Comparison of ENCODE assay signal across 8 cellular contexts in the genomic region with DNA sequence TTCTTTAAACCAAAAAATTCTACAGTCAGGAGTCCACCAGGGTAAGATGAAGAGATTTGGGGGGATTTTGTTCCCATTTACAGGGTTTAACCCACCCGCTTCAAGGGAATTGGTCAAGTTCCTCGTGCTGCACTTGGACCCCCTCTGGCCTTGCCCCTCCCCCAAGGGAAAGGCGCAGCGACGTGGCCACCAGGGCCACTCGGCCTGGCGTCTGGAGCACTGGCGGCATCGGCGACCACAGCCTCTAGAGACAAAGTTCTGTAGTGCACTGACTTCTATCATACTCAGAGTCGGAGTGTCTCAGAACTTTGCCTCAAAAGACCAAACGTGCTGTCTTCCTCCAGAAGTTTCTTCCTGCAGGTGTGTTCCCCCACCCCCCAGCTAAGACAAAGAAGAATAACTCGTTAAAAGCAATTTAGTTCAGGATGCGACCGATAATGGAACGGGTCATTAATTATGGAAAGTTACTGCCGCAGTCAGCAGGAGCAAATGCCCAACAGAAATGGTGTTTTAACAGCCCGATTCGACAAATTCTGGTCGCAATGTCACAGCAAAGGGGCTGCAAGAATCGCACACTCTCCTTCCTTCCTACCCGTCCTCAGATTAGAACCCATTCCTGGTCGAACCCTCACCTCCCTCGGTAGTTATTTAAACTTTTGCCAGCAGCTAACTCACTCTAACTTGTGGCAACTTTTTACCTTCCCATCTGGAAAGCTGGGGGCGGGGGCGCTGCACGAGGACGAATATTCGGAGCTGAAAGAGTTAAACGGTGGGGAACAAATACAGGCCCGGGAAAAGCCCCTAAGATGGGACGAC.
DNase-seq lines count a peak whose midpoint lies in the region; ATAC-seq, FAIRE-seq and TF ChIP-seq lines count a peak whose summit lies in the region.

No MANE protein-coding gene starts in this region.

- H3K79me2 ChIP-seq in astrocyte (ENCODE audit: insufficient read depth, low read length) = no peaks in the 10 kb centered on the region

- no peak for TF ChIP-seq POLR2A in lower leg skin (IDR thresholded peaks at IDR 0.05)
- TF ChIP-seq POLR2A in uterus (IDR thresholded peaks at IDR 0.05) = no peak

- no peak overlapping the region for H2AFZ ChIP-seq in astrocyte (ENCODE audit: low read depth, low read length)

- H3K9me3 Mint-ChIP-seq in Calu3 (ENCODE audit: low read depth, unreplicated experiment) (no peaks in the 10 kb centered on the region), astrocyte (ENCODE audit: unreplicated experiment) (peaks cover 4% of the 10 kb centered on the region)

- no peaks in the 10 kb centered on the region for H3K4me1 ChIP-seq in astrocyte (ENCODE audit: insufficient read depth, low read length)
- H3K4me1 ChIP-seq in uterus = peaks cover 0 to 8% of the 10 kb centered on the region in 2 donors

- no peaks in the 10 kb centered on the region for H4K20me1 ChIP-seq in astrocyte (ENCODE audit: insufficient read depth, low read length)

- H3K4me3 Mint-ChIP-seq in Calu3 (ENCODE audit: low read depth, unreplicated experiment) (peak overlapping the region; percentile 70), astrocyte (ENCODE audit: unreplicated experiment) (peak overlapping the region; percentile 96)

- FAIRE-seq in astrocyte (lab: Jason Lieb, UNC) = no peak

- peak; percentile 29 for ATAC-seq in HG02981 (IDR thresholded peaks at IDR 0.05; ENCODE audit: unreplicated experiment)

- peaks cover 11% of the 10 kb centered on the region for H3K4me1 Mint-ChIP-seq in Calu3 (ENCODE audit: low read depth, unreplicated experiment)
- peaks cover 18% of the 10 kb centered on the region for H3K4me1 Mint-ChIP-seq in astrocyte (ENCODE audit: low read depth, unreplicated experiment)

- peaks cover 22% of the 10 kb centered on the region for H3K36me3 Mint-ChIP-seq in Calu3 (ENCODE audit: insufficient read depth, unreplicated experiment)
- H3K36me3 Mint-ChIP-seq in astrocyte (ENCODE audit: low read depth, unreplicated experiment) = peaks cover 4% of the 10 kb centered on the region

- peak overlapping the region; percentile 49 for H3K4me3 ChIP-seq in astrocyte (ENCODE audit: insufficient read depth, low read depth, low read length)
- peak overlapping the region; percentile 66 for H3K4me3 ChIP-seq in lower leg skin (ENCODE audit: low read depth, poor library complexity, severe bottlenecking)
- peak overlapping the region; percentile 45 to 60 for H3K4me3 ChIP-seq in uterus

- peak overlapping the region; percentile 41 for H3K9ac ChIP-seq in astrocyte (ENCODE audit: low read length)

- intact Hi-C loops in Calu3 (cut with micrococcal nuclease; ENCODE audit: unreplicated experiment) (loop anchor here (5.0 to 10.0 kb wide), 2 partner anchors 112 to 205 kb away; a partner anchor contains a TSS), lower leg skin (cut with DNase I; ENCODE audit: low total_unique reads) (no loop called here), uterus (cut with DNase I; ENCODE audit: low total_unique reads) (no loop called here)

- no peaks in the 10 kb centered on the region for H3K27me3 Mint-ChIP-seq in Calu3 (ENCODE audit: unreplicated experiment)
- no peaks in the 10 kb centered on the region for H3K27me3 Mint-ChIP-seq in astrocyte (ENCODE audit: low read depth, unreplicated experiment)

- no peaks in the 10 kb centered on the region for H3K9me3 ChIP-seq in astrocyte (ENCODE audit: insufficient read depth, low read depth, low read length)
- H3K9me3 ChIP-seq in uterus = no peaks in the 10 kb centered on the region

- WGBS in lower leg skin, 2 donors = 12 to 13% methylated on average over 28 to 32 of the region's 32 CpGs

- CTCF ChIA-PET in Calu3 (lab: Charles Lee) = interaction anchor here (1.2 kb wide), 1 partner anchor 135 kb away, joined by 3 read pairs; no protein-coding TSS in a partner anchor

- no peaks in the 10 kb centered on the region for H3K36me3 ChIP-seq in astrocyte (ENCODE audit: insufficient read depth, low read length)
- no peaks in the 10 kb centered on the region for H3K36me3 ChIP-seq in uterus

- TF ChIP-seq CTCF in Calu3 (IDR thresholded peaks at IDR 0.05; ENCODE audit: unreplicated experiment) (no peak), astrocyte (IDR thresholded peaks at IDR 0.05; ENCODE audit: insufficient read depth, low read depth, low read length) (no peak), lower leg skin (IDR thresholded peaks at IDR 0.05) (no peak), uterus (IDR thresholded peaks at IDR 0.05) (no peak)

- BruUV-seq in Calu3 (replicated peaks; lab: Mats Ljungman, UMichigan) = no TSS peak

- peak overlapping the region; percentile 83 for H3K4me2 ChIP-seq in astrocyte (ENCODE audit: low read length)

- H3K27ac ChIP-seq in astrocyte (ENCODE audit: low read depth, low read length) (no peak overlapping the region), uterus (no peak overlapping the region)

- H3K27ac Mint-ChIP-seq in Calu3 (ENCODE audit: unreplicated experiment) (no peak overlapping the region), astrocyte (ENCODE audit: unreplicated experiment) (peak overlapping the region; percentile 88)

- no peak for DNase-seq in Calu3
- no peak for DNase-seq in astrocyte (ENCODE audit: low read depth)
- DNase-seq in lower leg skin (ENCODE audit: low spot score in 2 of 2) = peak in 1 of 2 donors; percentile 86
- DNase-seq in uterus = no peak
- no peak for DNase-seq in GM19240 (ENCODE audit: insufficient read length, low spot score)
- no peak for DNase-seq in GM19238 (ENCODE audit: insufficient read length, low spot score)
- DNase-seq in DMS 273 treated with DMSO at 0.1 percent for 48 hours (lab: John Stamatoyannopoulos, UW) = no peak

- peaks cover 19% of the 10 kb centered on the region for H3K27me3 ChIP-seq in astrocyte (ENCODE audit: insufficient read depth, low read length)
- H3K27me3 ChIP-seq in uterus = no peaks in the 10 kb centered on the region
